Comparison of ENCODE assay signal across 8 cellular contexts in the genomic region with DNA sequence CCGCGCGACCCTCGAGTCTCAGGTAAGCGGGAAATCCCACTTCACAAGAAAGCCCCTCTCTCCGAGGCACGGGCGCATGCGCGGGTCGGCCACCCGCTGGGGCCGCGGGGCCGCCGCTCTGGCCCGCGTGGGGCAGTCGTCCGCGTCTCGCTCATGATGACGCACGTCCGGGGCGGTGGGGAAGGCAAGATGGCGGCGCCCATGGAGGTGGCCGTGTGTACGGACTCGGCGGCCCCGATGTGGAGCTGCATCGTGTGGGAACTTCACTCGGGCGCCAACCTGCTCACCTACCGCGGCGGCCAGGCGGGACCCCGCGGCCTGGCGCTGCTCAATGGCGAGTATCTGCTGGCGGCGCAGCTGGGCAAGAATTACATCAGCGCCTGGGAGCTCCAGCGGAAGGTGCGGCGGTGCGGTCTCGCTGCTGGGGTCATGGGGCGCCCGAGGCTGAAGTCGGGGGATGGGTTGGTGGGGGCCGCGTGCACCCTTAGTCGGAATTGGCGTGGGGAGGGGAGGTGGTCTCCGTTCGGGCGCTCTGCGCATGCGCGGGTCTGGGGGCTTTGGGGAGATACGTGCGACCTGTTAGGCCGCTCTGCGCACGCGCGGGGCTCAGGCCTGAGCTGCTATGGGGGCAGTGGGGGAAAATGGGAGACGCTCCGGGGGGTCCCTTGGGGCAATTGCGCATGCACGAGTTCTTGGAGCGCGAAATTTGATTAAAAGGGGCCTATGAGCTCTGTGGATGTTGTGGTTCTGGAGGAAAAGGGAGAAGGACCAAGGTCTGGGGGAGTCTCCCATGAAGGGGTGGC. TPM values are rescaled to one million over a fixed set of nuclear protein-coding genes. Genes with fewer than 3 reads are reported as not detected.
DNase-seq lines count a peak whose midpoint lies in the region; ATAC-seq and TF ChIP-seq lines count a peak whose summit lies in the region.

A gene with protein sequence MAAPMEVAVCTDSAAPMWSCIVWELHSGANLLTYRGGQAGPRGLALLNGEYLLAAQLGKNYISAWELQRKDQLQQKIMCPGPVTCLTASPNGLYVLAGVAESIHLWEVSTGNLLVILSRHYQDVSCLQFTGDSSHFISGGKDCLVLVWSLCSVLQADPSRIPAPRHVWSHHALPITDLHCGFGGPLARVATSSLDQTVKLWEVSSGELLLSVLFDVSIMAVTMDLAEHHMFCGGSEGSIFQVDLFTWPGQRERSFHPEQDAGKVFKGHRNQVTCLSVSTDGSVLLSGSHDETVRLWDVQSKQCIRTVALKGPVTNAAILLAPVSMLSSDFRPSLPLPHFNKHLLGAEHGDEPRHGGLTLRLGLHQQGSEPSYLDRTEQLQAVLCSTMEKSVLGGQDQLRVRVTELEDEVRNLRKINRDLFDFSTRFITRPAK (plus strand): TSS at position 181 of the 803 bp plus-strand sequence. CDS start 9 bp downstream, at position 190.

- peak within 1 kb of the TSS; percentile 48 for H3K27ac ChIP-seq in foreskin keratinocyte

- H3K9ac ChIP-seq in Loucy (ENCODE audit: low read depth, low read length, poor library complexity, severe bottlenecking) = peak within 1 kb of the TSS; percentile 81

- H3K27me3 ChIP-seq in Loucy (ENCODE audit: insufficient read depth, low read length, poor library complexity, severe bottlenecking) = no peaks in the 10 kb centered on the region
- no peaks in the 10 kb centered on the region for H3K27me3 ChIP-seq in foreskin keratinocyte
- H3K27me3 ChIP-seq in neuron (ENCODE audit: insufficient read depth, low read length) = no peaks in the 10 kb centered on the region

- H3K9me3 ChIP-seq in Loucy (ENCODE audit: insufficient read depth, low read depth, low read length) = no peaks in the 10 kb centered on the region
- H3K9me3 ChIP-seq in neuron (ENCODE audit: low read length) = no peaks in the 10 kb centered on the region

- H3K4me2 ChIP-seq in Loucy (ENCODE audit: low read depth, low read length, poor library complexity, severe bottlenecking) = peak within 1 kb of the TSS; percentile 79

- peaks cover 20% of the 10 kb centered on the region for H3K79me2 ChIP-seq in Loucy (ENCODE audit: insufficient read depth, low read length)

- DNase-seq in DMS 273 treated with DMSO at 0.1 percent for 48 hours (lab: John Stamatoyannopoulos, UW) (peak; percentile 60), SHP77 treated with DMSO at 0.1 percent for 48 hours (lab: John Stamatoyannopoulos, UW) (peak; percentile 53), foreskin keratinocyte (peak; percentile 35 to 74), stromal cell of bone marrow (ENCODE audit: low read depth) (peak; percentile 82)
- peak; percentile 85 for DNase-seq in activated gamma-delta T cell treated with anti-CD3 and anti-CD28 coated beads, Interleukin-2, amount 50 U/mL, for 16 hours (ENCODE audit: low read depth)

- no peaks in the 10 kb centered on the region for H4K20me1 ChIP-seq in Loucy (ENCODE audit: insufficient read depth, low read length, poor library complexity, severe bottlenecking)

- H3K4me3 ChIP-seq in Loucy (ENCODE audit: low read length, poor library complexity, severe bottlenecking) (peak within 1 kb of the TSS; percentile 82), neuron (ENCODE audit: low read length) (peak within 1 kb of the TSS; percentile 84)

- H3K4me1 ChIP-seq in Loucy (ENCODE audit: insufficient read depth, low read length, poor library complexity, severe bottlenecking) (peaks cover 22% of the 10 kb centered on the region), foreskin keratinocyte (peaks cover 3% of the 10 kb centered on the region), neuron (ENCODE audit: insufficient read depth, low read length) (peaks cover 19% of the 10 kb centered on the region)

- H3K9me2 ChIP-seq in Loucy (replicated peaks; ENCODE audit: low read depth, low read length) = no peaks in the 10 kb centered on the region

- H2AFZ ChIP-seq in Loucy (ENCODE audit: low read length) (peak within 1 kb of the TSS; percentile 84), neuron (ENCODE audit: low read depth, low read length) (peak within 1 kb of the TSS; percentile 28)

- ATAC-seq in GM21723 (IDR thresholded peaks at IDR 0.05; ENCODE audit: unreplicated experiment) (peak; percentile 66), foreskin keratinocyte (peak; percentile 67)

- no peak for TF ChIP-seq CTCF in Loucy (conservative IDR thresholded peaks at IDR 0.05; ENCODE audit: low read length)
- peak; percentile 46 for TF ChIP-seq CTCF in foreskin keratinocyte (conservative IDR thresholded peaks at IDR 0.05)

- H3K36me3 ChIP-seq in Loucy (ENCODE audit: insufficient read depth, low read length) (no peaks in the 10 kb centered on the region), neuron (ENCODE audit: insufficient read depth, low read length) (peaks cover 27% of the 10 kb centered on the region)

- no peaks in the 10 kb centered on the region for H3F3A ChIP-seq in Loucy (ENCODE audit: low read depth)

RNA-seq across cellular contexts. Expression of the gene that starts here (rescaled TPM):
- total RNA-seq in foreskin keratinocyte = 75.2 and 75.8 TPM in 2 replicates
- polyA plus RNA-seq in foreskin keratinocyte = 73.9 and 88.5 TPM in 2 replicates

Comparison
In these comparisons a context has a peak if more than half of its experiments do, and no peak if none do; other contexts are left out.
1. Peak in every context shown above with its lines: DNase-seq, ATAC-seq, H3K4me3 ChIP-seq and H3K27ac ChIP-seq.